In genomic region chr6:5084192-5084786, GRCh38 we compare ENCODE assay signal across 8 cellular contexts. TPM values are rescaled to one million over a fixed set of nuclear protein-coding genes. Genes with fewer than 3 reads are reported as not detected.
DNase-seq lines count a peak whose midpoint lies in the region; ATAC-seq and TF ChIP-seq lines count a peak whose summit lies in the region.

No MANE protein-coding gene starts in this region.

- peaks cover 45 to 63% of the 10 kb centered on the region in 2 donors for H3K27me3 Mint-ChIP-seq in effector memory CD8-positive, alpha-beta T cell

- H3K27ac ChIP-seq in HEK293 (ENCODE audit: extremely low read depth, low read depth, low read length) (peak overlapping the region; percentile 69; the same call in 1 of the 2 replicates), VCaP (peak overlapping the region; percentile 45; the same call in 1 of the 2 replicates), gastrocnemius medialis (peak overlapping the region; percentile 41 to 67 (median 56))

- H3K9me3 Mint-ChIP-seq in effector memory CD8-positive, alpha-beta T cell: no peaks in the 10 kb centered on the region

- TF ChIP-seq CTCF in HEK293 (tag by site-specific recombination; IDR thresholded peaks at IDR 0.05): no peak
- TF ChIP-seq CTCF in VCaP (conservative IDR thresholded peaks at IDR 0.05): no peak
- no peak for TF ChIP-seq CTCF in gastrocnemius medialis (IDR thresholded peaks at IDR 0.05 in 4 of 5, conservative IDR thresholded peaks at IDR 0.05 in 1 of 5)

- POLR2A ChIA-PET in HEK293 (lab: Yijun Ruan, JAX): interaction anchor here (0.6 kb wide), 1 partner anchor 1497 kb away, joined by 3 read pairs; no protein-coding TSS in a partner anchor

- TF ChIP-seq POLR2A in gastrocnemius medialis (IDR thresholded peaks at IDR 0.05): peak in 1 of 2 donors; percentile 37

- in situ Hi-C loops in gastrocnemius medialis (cut with MboI; ENCODE audit: low sequenced_read_pairs in 4 of 4): no loop called here

- H3K9me3 ChIP-seq in HEK293 (ENCODE audit: control insufficient read depth, insufficient read depth, low read depth, low read length) (no peaks in the 10 kb centered on the region), gastrocnemius medialis (no peaks in the 10 kb centered on the region)

- H3K36me3 ChIP-seq in HEK293 (ENCODE audit: control insufficient read depth in 2 of 2, insufficient read depth in 1 of 2, low read length in 2 of 2) (no peaks in the 10 kb centered on the region), gastrocnemius medialis (no peaks in the 10 kb centered on the region)

- CTCF ChIA-PET in HEK293 (lab: Yijun Ruan, JAX): interaction anchor here (0.7 kb wide), 1 partner anchor 475 kb away, joined by 3 read pairs; no protein-coding TSS in a partner anchor

- H3K27me3 ChIP-seq in gastrocnemius medialis: peaks cover 0 to 14% (median 5%) of the 10 kb centered on the region in 3 donors

- H3K4me1 ChIP-seq in HEK293 (ENCODE audit: control insufficient read depth, insufficient read depth, low read length): no peaks in the 10 kb centered on the region
- H3K4me1 ChIP-seq in gastrocnemius medialis: peaks cover 0 to 15% of the 10 kb centered on the region in 2 donors

- intact Hi-C loops in left cardiac atrium (cut with DNase I) (no loop called here), gastrocnemius medialis (cut with DNase I; ENCODE audit: low total_unique reads) (loop anchor here (5.0 kb wide), 1 partner anchor 82 kb away; the partner anchor contains the start of gene RPP40)

- DNase-seq in D341Med (ENCODE audit: low spot score) (peak; percentile 79), left cardiac atrium (peak; percentile 64), gastrocnemius medialis (no peak), NCI-H2081 (lab: John Stamatoyannopoulos, UW) (no peak), T-helper 9 cell (no peak)
- no peak for DNase-seq in effector memory CD8-positive, alpha-beta T cell

- peak overlapping the region; percentile 54 for H3K4me3 ChIP-seq in HEK293 (ENCODE audit: low read depth, low read length)
- peak overlapping the region; percentile 65 to 80 (median 75) for H3K4me3 ChIP-seq in gastrocnemius medialis

- peak; percentile 85 to 89 for ATAC-seq in left cardiac atrium
- ATAC-seq in gastrocnemius medialis: peak; percentile 26 to 50
- ATAC-seq in effector memory CD8-positive, alpha-beta T cell (replicated peaks): no peak

- no peaks in the 10 kb centered on the region for H3K4me1 Mint-ChIP-seq in effector memory CD8-positive, alpha-beta T cell (ENCODE audit: low read depth in 2 of 2)

- H3K4me3 Mint-ChIP-seq in effector memory CD8-positive, alpha-beta T cell: peak overlapping the region in 1 of 2 donors; percentile 42

- H3K27ac Mint-ChIP-seq in effector memory CD8-positive, alpha-beta T cell: no peak overlapping the region

- H3K36me3 Mint-ChIP-seq in effector memory CD8-positive, alpha-beta T cell (ENCODE audit: insufficient read depth): no peaks in the 10 kb centered on the region

TF ChIP-seq in HEK293, 187 proteins besides CTCF, POLR2A, EP300 and RAD21:
- TF ChIP-seq ZNF146 (tag by site-specific recombination; IDR thresholded peaks at IDR 0.05): no peak
- peak; percentile 60; the same call in 1 of the 2 replicates for TF ChIP-seq ZBTB48 (tag by site-specific recombination; IDR thresholded peaks at IDR 0.05)
- no peak for TF ChIP-seq ZNF449 (tag by site-specific recombination; IDR thresholded peaks at IDR 0.05)
- TF ChIP-seq ZBTB26 (tag by site-specific recombination; optimal IDR thresholded peaks at IDR 0.05): peak; percentile 33
- TF ChIP-seq, protein P1, sequence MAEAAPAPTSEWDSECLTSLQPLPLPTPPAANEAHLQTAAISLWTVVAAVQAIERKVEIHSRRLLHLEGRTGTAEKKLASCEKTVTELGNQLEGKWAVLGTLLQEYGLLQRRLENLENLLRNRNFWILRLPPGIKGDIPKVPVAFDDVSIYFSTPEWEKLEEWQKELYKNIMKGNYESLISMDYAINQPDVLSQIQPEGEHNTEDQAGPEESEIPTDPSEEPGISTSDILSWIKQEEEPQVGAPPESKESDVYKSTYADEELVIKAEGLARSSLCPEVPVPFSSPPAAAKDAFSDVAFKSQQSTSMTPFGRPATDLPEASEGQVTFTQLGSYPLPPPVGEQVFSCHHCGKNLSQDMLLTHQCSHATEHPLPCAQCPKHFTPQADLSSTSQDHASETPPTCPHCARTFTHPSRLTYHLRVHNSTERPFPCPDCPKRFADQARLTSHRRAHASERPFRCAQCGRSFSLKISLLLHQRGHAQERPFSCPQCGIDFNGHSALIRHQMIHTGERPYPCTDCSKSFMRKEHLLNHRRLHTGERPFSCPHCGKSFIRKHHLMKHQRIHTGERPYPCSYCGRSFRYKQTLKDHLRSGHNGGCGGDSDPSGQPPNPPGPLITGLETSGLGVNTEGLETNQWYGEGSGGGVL (tag by site-specific recombination; IDR thresholded peaks at IDR 0.05): no peak
- TF ChIP-seq ZFHX2 (tag by site-specific recombination; conservative IDR thresholded peaks at IDR 0.05): 0 out of 2 replicates have a peak, but pooled peaks have one; percentile 9
- TF ChIP-seq, protein P2, sequence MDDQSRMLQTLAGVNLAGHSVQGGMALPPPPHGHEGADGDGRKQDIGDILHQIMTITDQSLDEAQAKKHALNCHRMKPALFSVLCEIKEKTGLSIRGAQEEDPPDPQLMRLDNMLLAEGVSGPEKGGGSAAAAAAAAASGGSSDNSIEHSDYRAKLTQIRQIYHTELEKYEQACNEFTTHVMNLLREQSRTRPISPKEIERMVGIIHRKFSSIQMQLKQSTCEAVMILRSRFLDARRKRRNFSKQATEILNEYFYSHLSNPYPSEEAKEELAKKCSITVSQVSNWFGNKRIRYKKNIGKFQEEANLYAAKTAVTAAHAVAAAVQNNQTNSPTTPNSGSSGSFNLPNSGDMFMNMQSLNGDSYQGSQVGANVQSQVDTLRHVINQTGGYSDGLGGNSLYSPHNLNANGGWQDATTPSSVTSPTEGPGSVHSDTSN (CRISPR knock-in tag; IDR thresholded peaks at IDR 0.05): 0 out of 2 replicates have a peak, but pooled peaks have one; percentile 17
- TF ChIP-seq ZNF513 (tag by site-specific recombination; IDR thresholded peaks at IDR 0.05): no peak

RNA-seq across cellular contexts. Expression of gene PPP1R3G, which starts 0.9 kb away (rescaled TPM):
- total RNA-seq in left cardiac atrium (10 to 100 TPM in 1 of 2 donors, 1 to 10 TPM in 1; 7.4 to 10.7 TPM), gastrocnemius medialis (1 to 10 TPM in 1 of 4 donors, under 1 TPM in 2, not detected in 1; 0.10 to 1.1 (median 0.49) TPM)

Comparison
In these comparisons a context has a peak if more than half of its experiments do, and no peak if none do; other contexts are left out.
1. DNase-seq: peak in D341Med (single experiment) and left cardiac atrium (single experiment); none in gastrocnemius medialis (0 of 2), NCI-H2081 (0 of 2), T-helper 9 cell (single experiment) and effector memory CD8-positive, alpha-beta T cell (0 of 3).
2. Peak in every context shown above with its lines, with median percentiles within 50 percentile points of each other: H3K27ac ChIP-seq.